In genomic region chr18:63783394-63783793, GRCh38 we compare ENCODE assay signal across 17 cellular contexts. TPM values are rescaled to one million over a fixed set of nuclear protein-coding genes. Genes with fewer than 3 reads are reported as not detected.
DNase-seq lines count a peak whose midpoint lies in the region; ATAC-seq and TF ChIP-seq lines count a peak whose summit lies in the region.
"Had no signal": no experiment of that assay in that cellular context is flagged by ENCODE, and none has a peak within 500 bp of the region (broad histone marks: within the 10 kb centered on the region; RNA-seq: fewer than 3 reads in every experiment).

No MANE protein-coding gene starts in this region.

- peaks cover 0 to 14% of the 10 kb centered on the region in 2 experiments; a peak in 2 of 4 replicates for H3K4me1 ChIP-seq in HCT116 (ENCODE audit: control insufficient read depth in 1 of 2, insufficient read depth in 2 of 2, low read length in 2 of 2)
- H3K4me1 ChIP-seq in OCI-LY3 (ENCODE audit: low read length), result no peaks in the 10 kb centered on the region
- H3K4me1 ChIP-seq in trophoblast cell (ENCODE audit: control insufficient read depth in 1 of 2, insufficient read depth in 2 of 2, low read length in 2 of 2), result no peaks in the 10 kb centered on the region
- H3K4me1 ChIP-seq: Caco-2, prostate gland had no signal

- H3K36me3 ChIP-seq in HCT116 (ENCODE audit: control insufficient read depth in 1 of 2, insufficient read depth in 2 of 2, low read length in 2 of 2) (no peaks in the 10 kb centered on the region), OCI-LY3 (replicated peaks; ENCODE audit: low read depth, low read length) (no peaks in the 10 kb centered on the region), trophoblast cell (ENCODE audit: control insufficient read depth in 1 of 2, insufficient read depth in 2 of 2, low read length in 2 of 2) (no peaks in the 10 kb centered on the region)
- H3K36me3 ChIP-seq: prostate gland had no signal

- no CpG with 5 or more reads among the region's 5 CpGs for WGBS in trophoblast cell (ENCODE audit: extremely low coverage, insufficient coverage, insufficient read length)

- no peak overlapping the region for H3K9ac ChIP-seq in HCT116 (ENCODE audit: low read length)
- no peak overlapping the region for H3K9ac ChIP-seq in OCI-LY3 (ENCODE audit: low read length)
- H3K9ac ChIP-seq in trophoblast cell (ENCODE audit: low read length), result no peak overlapping the region

- no peak overlapping the region for H3K27ac ChIP-seq in HCT116 (ENCODE audit: low read depth, low read length)
- H3K27ac ChIP-seq in OCI-LY3 (ENCODE audit: low read length), result no peak overlapping the region
- no peak overlapping the region for H3K27ac ChIP-seq in trophoblast cell (ENCODE audit: low read depth, low read length)
- H3K27ac ChIP-seq: prostate gland had no signal

- no peak overlapping the region for H3K23ac ChIP-seq in trophoblast cell (ENCODE audit: low read length)

- RAD21 ChIA-PET in HCT116 (lab: Charles Lee; ENCODE audit: low non-redundant PET in 1 of 2, low total read pairs in 2 of 2, uncharacterized antibody in 2 of 2, unreplicated experiment in 2 of 2), result no interaction called here

- intact Hi-C loops in HCT116 (cut with micrococcal nuclease), result no loop called here

- H3K79me2 ChIP-seq in HCT116 (ENCODE audit: insufficient read depth, low read length) (no peaks in the 10 kb centered on the region), OCI-LY3 (ENCODE audit: low read length) (no peaks in the 10 kb centered on the region), trophoblast cell (ENCODE audit: control insufficient read depth, insufficient read depth, low read length, poor library complexity) (no peaks in the 10 kb centered on the region)

- no TSS peak for BruUV-seq in HCT116 (replicated peaks; lab: Mats Ljungman, UMichigan)

- H2AFZ ChIP-seq in HCT116 (ENCODE audit: low read depth, low read length, poor library complexity, severe bottlenecking) (peak overlapping the region; percentile 81), OCI-LY3 (ENCODE audit: low read depth, low read length) (no peak overlapping the region), trophoblast cell (ENCODE audit: insufficient read depth, low read length, poor library complexity) (no peak overlapping the region)

- peak overlapping the region; percentile 11 for H2BK120ac ChIP-seq in trophoblast cell (ENCODE audit: insufficient read depth, low read length, poor library complexity)

- H3K18ac ChIP-seq in trophoblast cell (ENCODE audit: low read length), result no peak overlapping the region

- H3K4me2 ChIP-seq in HCT116 (ENCODE audit: low read length) (no peak overlapping the region), OCI-LY3 (ENCODE audit: low read length) (no peak overlapping the region), trophoblast cell (ENCODE audit: low read length) (peak overlapping the region; percentile 12)

- no peak overlapping the region for H2BK12ac ChIP-seq in trophoblast cell (ENCODE audit: low read length)

- H2BK5ac ChIP-seq in trophoblast cell (ENCODE audit: low read depth, low read length, poor library complexity), result no peak overlapping the region

- H4K20me1 ChIP-seq in HCT116 (ENCODE audit: insufficient read depth) (no peaks in the 10 kb centered on the region), OCI-LY3 (ENCODE audit: insufficient read depth, low read length) (no peaks in the 10 kb centered on the region)

- TF ChIP-seq CTCF in HCT116 (IDR thresholded peaks at IDR 0.05 in 2 of 3, conservative IDR thresholded peaks at IDR 0.05 in 1 of 3; ENCODE audit: borderline replicate concordance in 1 of 3, insufficient read depth in 1 of 3, low read depth in 2 of 3, low read length in 2 of 3) (peak in 2 of 3 experiments; percentile 29 to 43; a peak in 3 of 6 replicates), OCI-LY3 (IDR thresholded peaks at IDR 0.05; ENCODE audit: low read depth, low read length) (peak; percentile 37)

- TF ChIP-seq RAD21 in HCT116 (IDR thresholded peaks at IDR 0.05; ENCODE audit: low read depth), result peak; percentile 30; the same call in 1 of the 2 replicates

- H3K9me3 ChIP-seq in HCT116 (ENCODE audit: control insufficient read depth in 1 of 2, insufficient read depth in 1 of 2, low read depth in 1 of 2, low read length in 2 of 2), result no peaks in the 10 kb centered on the region
- H3K9me3 ChIP-seq in OCI-LY3 (ENCODE audit: insufficient read depth, low read length), result no peaks in the 10 kb centered on the region
- no peaks in the 10 kb centered on the region for H3K9me3 ChIP-seq in trophoblast cell (ENCODE audit: insufficient read depth, low read depth, low read length)
- H3K9me3 ChIP-seq: Caco-2, prostate gland had no signal

- no peak overlapping the region for H3K14ac ChIP-seq in trophoblast cell (ENCODE audit: low read length)

- H2AK5ac ChIP-seq in trophoblast cell (ENCODE audit: low read length), result no peak overlapping the region

- TF ChIP-seq POLR2A in HCT116 (IDR thresholded peaks at IDR 0.05; ENCODE audit: borderline replicate concordance, extremely low read depth, insufficient read depth, insufficient read length), result no peak

- ATAC-seq in HCT116, result peak; percentile 98
- ATAC-seq in GM19455 (IDR thresholded peaks at IDR 0.05; ENCODE audit: unreplicated experiment), result no peak

- no peak overlapping the region for H4K8ac ChIP-seq in trophoblast cell (ENCODE audit: low read depth, low read length)

- H3K4me3 ChIP-seq in HCT116 (replicated peaks in 1 of 2; ENCODE audit: low read depth in 1 of 2, low read length in 2 of 2) (no peak overlapping the region), OCI-LY3 (ENCODE audit: low read length) (no peak overlapping the region), trophoblast cell (ENCODE audit: low read depth, low read length) (no peak overlapping the region)
- H3K4me3 ChIP-seq: prostate gland had no signal

- DNase-seq in SKM-1 treated with dmso at 0.1 percent for 144 hours (lab: John Stamatoyannopoulos, UW; ENCODE audit: unreplicated experiment) (peak; percentile 31), SKM-1 (lab: John Stamatoyannopoulos, UW; ENCODE audit: unreplicated experiment) (no peak), HCT116 (ENCODE audit: low read depth, low spot score) (peak; percentile 39), trophoblast cell (peak; percentile 68 to 77), pons (ENCODE audit: low spot score) (no peak), occipital lobe (lab: John Stamatoyannopoulos, UW) (no peak)
- DNase-seq: activated CD4-positive, alpha-beta T cell treated with anti-CD3 and anti-CD28 coated beads, Interleukin-2, amount 50 U/mL, for 4 hours; KG1; NCI-H2081 treated with DMSO at 0.1 percent for 48 hours; T-helper 2 cell had no signal

- H3K27me3 ChIP-seq in HCT116 (ENCODE audit: insufficient read depth, low read length) (no peaks in the 10 kb centered on the region), OCI-LY3 (ENCODE audit: low read depth, low read length) (0 out of 2 replicates have a peak, but pooled peaks cover 8% of the 10 kb centered on the region), trophoblast cell (ENCODE audit: insufficient read depth, low read length) (no peaks in the 10 kb centered on the region)

- no peaks in the 10 kb centered on the region for H3K79me1 ChIP-seq in trophoblast cell (ENCODE audit: low read length)

- POLR2A ChIA-PET in HCT116 (lab: Charles Lee), result no interaction called here

- H3K9me2 ChIP-seq in HCT116 (ENCODE audit: insufficient read depth), result no peaks in the 10 kb centered on the region

- CTCF ChIA-PET in HCT116 (lab: Charles Lee), result interaction anchor here (0.7 to 0.9 kb wide), 4 partner anchors 11 to 265 kb away, joined by 3 to 4 read pairs (median 3); no protein-coding TSS in a partner anchor

- H4K91ac ChIP-seq in trophoblast cell (ENCODE audit: low read depth, low read length), result no peak overlapping the region

- H4K12ac ChIP-seq in trophoblast cell (ENCODE audit: low read depth, low read length), result no peak overlapping the region

- H3K4ac ChIP-seq in trophoblast cell (ENCODE audit: low read depth, low read length), result no peak overlapping the region

TF ChIP-seq in HCT116, 20 proteins besides CTCF, POLR2A, EP300 and RAD21 (continues in another document):
- TF ChIP-seq, protein P1, sequence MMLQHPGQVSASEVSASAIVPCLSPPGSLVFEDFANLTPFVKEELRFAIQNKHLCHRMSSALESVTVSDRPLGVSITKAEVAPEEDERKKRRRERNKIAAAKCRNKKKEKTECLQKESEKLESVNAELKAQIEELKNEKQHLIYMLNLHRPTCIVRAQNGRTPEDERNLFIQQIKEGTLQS (IDR thresholded peaks at IDR 0.05), result no peak
- TF ChIP-seq POLR2AphosphoS5 (IDR thresholded peaks at IDR 0.05; ENCODE audit: low read depth, low read length), result no peak
- TF ChIP-seq ZNF274 (IDR thresholded peaks at IDR 0.05; ENCODE audit: low read depth, low read length), result no peak
- TF ChIP-seq SIN3A (IDR thresholded peaks at IDR 0.05; ENCODE audit: low read depth), result no peak
- TF ChIP-seq EZH2 (IDR thresholded peaks at IDR 0.05), result no peak
- TF ChIP-seq SP1 (IDR thresholded peaks at IDR 0.05; ENCODE audit: low read depth), result no peak
- no peak for TF ChIP-seq ZBTB33 (IDR thresholded peaks at IDR 0.05; ENCODE audit: extremely low read depth, insufficient replicate concordance, low read length)
- TF ChIP-seq CEBPB (IDR thresholded peaks at IDR 0.05; ENCODE audit: low read depth), result no peak
- TF ChIP-seq SRF (IDR thresholded peaks at IDR 0.05; ENCODE audit: low read depth), result no peak
- TF ChIP-seq FOSL1 (IDR thresholded peaks at IDR 0.05; ENCODE audit: low read depth), result no peak
- TF ChIP-seq ZFX (IDR thresholded peaks at IDR 0.05), result no peak
- TF ChIP-seq ELF1 (IDR thresholded peaks at IDR 0.05; ENCODE audit: borderline replicate concordance, low read depth), result no peak
- no peak for TF ChIP-seq YY1 (IDR thresholded peaks at IDR 0.05; ENCODE audit: extremely low read depth, insufficient replicate concordance, low read depth, low read length)
- TF ChIP-seq TCF7L2 (IDR thresholded peaks at IDR 0.05; ENCODE audit: borderline replicate concordance, extremely low read depth, insufficient read depth, insufficient read length), result no peak

RNA-seq across cellular contexts. Expression of gene SERPINB7, which starts 8.2 kb away (rescaled TPM):
- total RNA-seq in HCT116 (2021; ENCODE audit: unreplicated experiment) (not detected), occipital lobe (not detected)
- polyA plus RNA-seq in HCT116 (2012), result 0.12 and 0.14 TPM in 2 replicates
- 4.0 and 4.6 TPM in 2 replicates for polyA plus RNA-seq in trophoblast cell (2013)
- total RNA-seq: activated T-helper 2 cell treated with anti-CD3 and anti-CD28 coated beads, Interferon-gamma antibody, Interleukin-2, Interleukin-4, amounts not matched to agents 10 μg/mL and 5 μg/mL and 100 μg/mL, durations not matched to agents 14 hours and 24 hours and 36 hours; Caco-2; dermis microvascular lymphatic vessel endothelial cell; ureter had no signal

Comparison
In these comparisons a context has a peak if more than half of its experiments do, and no peak if none do; other contexts are left out.
1. DNase-seq: peak in SKM-1 treated with dmso at 0.1 percent for 144 hours (single experiment), HCT116 (single experiment) and trophoblast cell (2 of 2); none in SKM-1 (single experiment), pons (single experiment) and occipital lobe (single experiment).